ENCODE assay signal across 20 cellular contexts in genomic region chr2:149692837-149693518, GRCh38.
DNase-seq lines count a peak whose midpoint lies in the region; ATAC-seq and TF ChIP-seq lines count a peak whose summit lies in the region.
"Had no signal": no experiment of that assay in that cellular context is flagged by ENCODE, and none has a peak within 500 bp of the region (broad histone marks: within the 10 kb centered on the region; RNA-seq: fewer than 3 reads in every experiment).

No MANE protein-coding gene starts in this region.

- H3K9me2 ChIP-seq in GM23338 (ENCODE audit: insufficient read depth), result no peaks in the 10 kb centered on the region

- H3K9me3 ChIP-seq in mesenchymal stem cell (ENCODE audit: control insufficient read depth, low read length), result peaks cover 5% of the 10 kb centered on the region
- no peaks in the 10 kb centered on the region for H3K9me3 ChIP-seq in tibial artery
- H3K9me3 ChIP-seq: Caco-2, vagina had no signal

- H2AFZ ChIP-seq in GM23338 (no peak overlapping the region), mesenchymal stem cell (ENCODE audit: low read depth, low read length) (no peak overlapping the region)

- H2BK5ac ChIP-seq in mesenchymal stem cell (ENCODE audit: low read depth, low read length, poor library complexity, severe bottlenecking), result no peak overlapping the region

- H3K4me1 Mint-ChIP-seq in GM23338, result no peaks in the 10 kb centered on the region; the same call in 2 of the 3 replicates
- peaks cover 31% of the 10 kb centered on the region for H3K4me1 Mint-ChIP-seq in chondrocyte (ENCODE audit: low read depth)
- H3K4me1 Mint-ChIP-seq: activated CD8-positive, alpha-beta memory T cell treated with anti-CD3 and anti-CD28 coated beads, Interleukin-2, amount 10 ng/mL, durations not matched to agents 7 days and 5 days; B cell had no signal

- H4K20me1 ChIP-seq in GM23338 (replicated peaks; ENCODE audit: insufficient read depth), result no peaks in the 10 kb centered on the region

- H3K4me3 Mint-ChIP-seq in GM23338, result no peak overlapping the region
- H3K4me3 Mint-ChIP-seq in chondrocyte (ENCODE audit: unreplicated experiment), result no peak overlapping the region
- H3K4me3 Mint-ChIP-seq: activated CD8-positive, alpha-beta memory T cell treated with anti-CD3 and anti-CD28 coated beads, Interleukin-2, amount 10 ng/mL, durations not matched to agents 7 days and 5 days; B cell had no signal

- H3K4me3 ChIP-seq in GM23338 (no peak overlapping the region), mesenchymal stem cell (ENCODE audit: insufficient read depth in 1 of 2, low read depth in 1 of 2, low read length in 2 of 2) (no peak overlapping the region), tibial artery (no peak overlapping the region)
- H3K4me3 ChIP-seq: vagina had no signal

- no CpG with 5 or more reads among the region's 3 CpGs for WGBS in mesenchymal stem cell

- H3K27me3 Mint-ChIP-seq in GM23338 (ENCODE audit: insufficient read depth, low read depth, poor library complexity) (peaks cover 4% of the 10 kb centered on the region), chondrocyte (ENCODE audit: low read depth) (no peaks in the 10 kb centered on the region)
- H3K27me3 Mint-ChIP-seq: activated CD8-positive, alpha-beta memory T cell treated with anti-CD3 and anti-CD28 coated beads, Interleukin-2, amount 10 ng/mL, durations not matched to agents 7 days and 5 days; B cell had no signal

- no peak overlapping the region for H2BK120ac ChIP-seq in mesenchymal stem cell (ENCODE audit: low read depth, low read length)

- no peak overlapping the region for H2BK15ac ChIP-seq in mesenchymal stem cell (ENCODE audit: low read depth, poor library complexity, severe bottlenecking)

- intact Hi-C loops in tibial artery (cut with DNase I; ENCODE audit: low total_unique reads), result no loop called here

- no peak overlapping the region for H3K9ac ChIP-seq in mesenchymal stem cell (ENCODE audit: low read length)

- H3F3A ChIP-seq in GM23338 (replicated peaks; ENCODE audit: low read depth), result no peaks in the 10 kb centered on the region

- H3K4ac ChIP-seq in mesenchymal stem cell (ENCODE audit: low read depth in 1 of 2, low read length in 2 of 2), result no peak overlapping the region

- H3K4me2 ChIP-seq in GM23338, result no peak overlapping the region
- no peak overlapping the region for H3K4me2 ChIP-seq in mesenchymal stem cell (ENCODE audit: low read length, poor library complexity, severe bottlenecking)

- ATAC-seq in GM23338 (no peak), HG03460 (IDR thresholded peaks at IDR 0.05; ENCODE audit: unreplicated experiment) (no peak), GM21737 (IDR thresholded peaks at IDR 0.05; ENCODE audit: unreplicated experiment) (no peak)
- ATAC-seq: activated CD8-positive, alpha-beta memory T cell treated with anti-CD3 and anti-CD28 coated beads, Interleukin-2, amount 10 ng/mL, durations not matched to agents 7 days and 5 days; left colon had no signal

- no peak for DNase-seq in GM23338 (ENCODE audit: low spot score)
- DNase-seq in chondrocyte (ENCODE audit: low spot score), result no peak
- DNase-seq in mesenchymal stem cell, result peak; percentile 66
- DNase-seq in tibial artery, result no peak
- DNase-seq in T-helper 2 cell, result no peak
- DNase-seq: activated CD4-positive, CD25-positive, alpha-beta regulatory T cell treated with anti-CD3 and anti-CD28 coated beads, Interleukin-2, amount 50 U/mL, for 72 hours; activated CD8-positive, alpha-beta memory T cell treated with anti-CD3 and anti-CD28 coated beads, Interleukin-2, amount 10 ng/mL, durations not matched to agents 7 days and 5 days; Caco-2; GDM1; Karpas-422; left colon; NCI-H1092 treated with DMSO at 0.1 percent for 48 hours; NCI-H524 treated with DMSO at 0.1 percent for 48 hours; SIG-M5; stimulated activated CD4-positive, alpha-beta T cell treated with anti-CD3 and anti-CD28 coated beads, Interleukin-4, amount 100 ng/mL, for 1 hour had no signal

- H3K27me3 ChIP-seq in GM23338 (ENCODE audit: insufficient read depth) (no peaks in the 10 kb centered on the region), mesenchymal stem cell (ENCODE audit: control insufficient read depth in 1 of 2, insufficient read depth in 1 of 2, low read length in 2 of 2) (no peaks in the 10 kb centered on the region), tibial artery (no peaks in the 10 kb centered on the region)
- H3K27me3 ChIP-seq: vagina had no signal

- H3K27ac ChIP-seq in GM23338 (ENCODE audit: low read depth) (no peak overlapping the region), mesenchymal stem cell (ENCODE audit: low read length, poor library complexity, severe bottlenecking) (peak overlapping the region; percentile 38), tibial artery (peak overlapping the region; percentile 29 to 39)
- H3K27ac ChIP-seq: vagina had no signal

- no peak overlapping the region for H3K23ac ChIP-seq in mesenchymal stem cell (ENCODE audit: low read length in 2 of 2)

- H3K14ac ChIP-seq in mesenchymal stem cell (ENCODE audit: low read length in 2 of 2), result no peak overlapping the region

- no peaks in the 10 kb centered on the region for H3K79me1 ChIP-seq in mesenchymal stem cell (replicated peaks; ENCODE audit: low read length, poor library complexity, severe bottlenecking)

- H4K91ac ChIP-seq in mesenchymal stem cell (ENCODE audit: low read length), result no peak overlapping the region

- no peaks in the 10 kb centered on the region for H3K79me2 ChIP-seq in GM23338 (replicated peaks; ENCODE audit: insufficient read depth)

- H3K4me1 ChIP-seq in GM23338 (ENCODE audit: insufficient read depth), result no peaks in the 10 kb centered on the region
- H3K4me1 ChIP-seq in mesenchymal stem cell (ENCODE audit: control insufficient read depth, insufficient read depth, low read depth, low read length), result peaks cover 2% of the 10 kb centered on the region
- peaks cover 0 to 29% (median 2%) of the 10 kb centered on the region in 4 donors for H3K4me1 ChIP-seq in tibial artery
- H3K4me1 ChIP-seq: vagina had no signal

- no peak for TF ChIP-seq CTCF in GM23338 (conservative IDR thresholded peaks at IDR 0.05; ENCODE audit: low read depth in 2 of 2)
- TF ChIP-seq CTCF in chondrocyte (IDR thresholded peaks at IDR 0.05), result no peak
- TF ChIP-seq CTCF in tibial artery (IDR thresholded peaks at IDR 0.05), result no peak

- H3K27ac Mint-ChIP-seq in GM23338 (0 out of 2 replicates have a peak overlapping the region, but pooled peaks have one; percentile 23), chondrocyte (ENCODE audit: unreplicated experiment) (peak overlapping the region; percentile 88)
- H3K27ac Mint-ChIP-seq: activated CD8-positive, alpha-beta memory T cell treated with anti-CD3 and anti-CD28 coated beads, Interleukin-2, amount 10 ng/mL, durations not matched to agents 7 days and 5 days; activated T-helper 2 cell treated with anti-CD3 and anti-CD28 coated beads, Interferon-gamma antibody, Interleukin-2, Interleukin-4, amounts not matched to agents 10 μg/mL and 5 μg/mL and 100 μg/mL, durations not matched to agents 14 hours and 24 hours and 36 hours; B cell had no signal

- no peak overlapping the region for H2BK12ac ChIP-seq in mesenchymal stem cell (ENCODE audit: low read length in 2 of 2)

- H4K8ac ChIP-seq in mesenchymal stem cell (ENCODE audit: low read length), result no peak overlapping the region

- no peak overlapping the region for H2AK5ac ChIP-seq in mesenchymal stem cell (ENCODE audit: low read length, severe bottlenecking)

- H3K9me3 Mint-ChIP-seq in GM23338, result no peaks in the 10 kb centered on the region
- peaks cover 4% of the 10 kb centered on the region for H3K9me3 Mint-ChIP-seq in chondrocyte (ENCODE audit: low read depth)
- H3K9me3 Mint-ChIP-seq: activated T-helper 2 cell treated with anti-CD3 and anti-CD28 coated beads, Interferon-gamma antibody, Interleukin-2, Interleukin-4, amounts not matched to agents 10 μg/mL and 5 μg/mL and 100 μg/mL, durations not matched to agents 14 hours and 24 hours and 36 hours had no signal

- H3K36me3 ChIP-seq in GM23338 (ENCODE audit: insufficient read depth), result no peaks in the 10 kb centered on the region
- no peaks in the 10 kb centered on the region for H3K36me3 ChIP-seq in mesenchymal stem cell (ENCODE audit: control insufficient read depth in 1 of 2, insufficient read depth in 2 of 2, low read depth in 1 of 2, low read length in 2 of 2)
- H3K36me3 ChIP-seq in tibial artery, result no peaks in the 10 kb centered on the region
- H3K36me3 ChIP-seq: vagina had no signal

- H3K36me3 Mint-ChIP-seq in GM23338 (ENCODE audit: low read depth) (no peaks in the 10 kb centered on the region), chondrocyte (ENCODE audit: low read depth) (no peaks in the 10 kb centered on the region)
- H3K36me3 Mint-ChIP-seq: activated CD8-positive, alpha-beta memory T cell treated with anti-CD3 and anti-CD28 coated beads, Interleukin-2, amount 10 ng/mL, durations not matched to agents 7 days and 5 days had no signal

- H3K18ac ChIP-seq in mesenchymal stem cell (ENCODE audit: low read depth in 1 of 2, low read length in 2 of 2), result no peak overlapping the region

TF ChIP-seq in GM23338, 12 proteins besides CTCF, POLR2A, EP300 and RAD21 (continues in another document):
- no peak for TF ChIP-seq NANOG (IDR thresholded peaks at IDR 0.05; ENCODE audit: borderline replicate concordance)
- TF ChIP-seq REST (IDR thresholded peaks at IDR 0.05; ENCODE audit: unreplicated experiment), result no peak
- no peak for TF ChIP-seq JUNB (IDR thresholded peaks at IDR 0.05; ENCODE audit: unreplicated experiment)
